Comparison of ENCODE assay signal across 7 cellular contexts in the genomic region with DNA sequence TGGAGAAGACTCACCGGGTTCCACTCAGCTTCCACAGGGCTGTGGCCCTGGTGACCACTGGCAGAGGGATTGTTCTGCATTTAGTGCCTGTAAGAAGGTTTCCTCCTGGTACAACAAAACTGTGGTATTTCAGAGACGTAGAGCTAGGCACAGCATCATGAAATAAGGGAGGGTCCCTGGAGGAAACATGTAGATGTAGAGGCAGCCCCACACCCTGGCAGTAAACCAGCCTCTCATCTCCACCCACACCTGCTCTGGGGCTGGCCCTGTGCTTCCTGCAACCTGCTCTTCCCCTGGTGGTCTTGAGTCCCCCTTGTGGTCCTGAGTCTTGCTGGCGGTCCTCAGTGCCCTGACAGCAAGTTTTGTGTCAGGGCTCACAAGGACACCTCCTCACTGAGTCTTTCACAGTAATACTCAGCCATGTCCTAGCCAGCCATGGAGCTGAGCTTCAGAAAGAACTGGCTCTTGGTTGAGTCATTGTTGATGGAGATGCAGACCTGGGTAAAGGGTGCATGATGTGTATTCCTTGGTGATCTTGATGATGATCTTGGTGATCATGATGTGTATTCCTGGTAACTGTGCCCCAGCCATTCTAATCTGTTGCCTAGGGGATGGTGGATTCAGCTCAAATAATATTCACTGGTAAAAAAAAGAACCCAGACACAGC.
A peak's percentile ranks its signal among the peaks of the same experiment; 100 is the strongest.
DNase-seq lines count a peak whose midpoint lies in the region; ATAC-seq lines count a peak whose summit lies in the region.
"Not testable (repeated sequence)": the region's sequence is repeated elsewhere in the genome, so short reads cannot be mapped to it uniquely, and the experiment has no call there.

No MANE protein-coding gene starts in this region.

- not testable (repeated sequence) for H3K27ac Mint-ChIP-seq in activated CD8-positive, alpha-beta memory T cell treated with anti-CD3 and anti-CD28 coated beads, Interleukin-2, amount 10 ng/mL, durations not matched to agents 7 days and 5 days; activated T-cell treated with anti-CD3 and anti-CD28 coated beads, Interleukin-2, amount 50 U/mL, for 72 hours; stimulated activated naive CD8-positive, alpha-beta T cell treated with anti-CD3 and anti-CD28 coated beads, Interleukin-15, amount 100 ng/mL, for 72 hours
- H3K27ac Mint-ChIP-seq in activated naive CD4-positive, alpha-beta T cell treated with anti-CD3 and anti-CD28 coated beads, Interleukin-2, amount 50 U/mL, for 72 hours = peak overlapping the region in 1 of 2 donors; percentile 79

- H3K27me3 Mint-ChIP-seq in activated CD8-positive, alpha-beta memory T cell treated with anti-CD3 and anti-CD28 coated beads, Interleukin-2, amount 10 ng/mL, durations not matched to agents 7 days and 5 days; activated T-cell treated with anti-CD3 and anti-CD28 coated beads, Interleukin-2, amount 50 U/mL, for 72 hours (ENCODE audit: low read depth); stimulated activated naive CD8-positive, alpha-beta T cell treated with anti-CD3 and anti-CD28 coated beads, Interleukin-15, amount 100 ng/mL, for 72 hours: not testable (repeated sequence)

- not testable (repeated sequence) for ATAC-seq in activated CD8-positive, alpha-beta memory T cell treated with anti-CD3 and anti-CD28 coated beads, Interleukin-2, amount 10 ng/mL, durations not matched to agents 7 days and 5 days
- ATAC-seq in activated T-cell treated with anti-CD3 and anti-CD28 coated beads, Interleukin-2, amount 50 U/mL, for 72 hours (replicated peaks in 1 of 2) = peak; percentile 84
- peak; percentile 81 to 82 for ATAC-seq in activated naive CD4-positive, alpha-beta T cell treated with anti-CD3 and anti-CD28 coated beads, Interleukin-2, amount 50 U/mL, for 72 hours
- ATAC-seq in stimulated activated naive CD8-positive, alpha-beta T cell treated with anti-CD3 and anti-CD28 coated beads, Interleukin-15, amount 100 ng/mL, for 72 hours = peak; percentile 65

- DNase-seq in RPMI8226 = peak; percentile 1
- DNase-seq in activated CD4-positive, alpha-beta T cell treated with anti-CD3 and anti-CD28 coated beads for 48 hours = peak; percentile 42
- DNase-seq in activated CD8-positive, alpha-beta memory T cell treated with anti-CD3 and anti-CD28 coated beads, Interleukin-2, amount 10 ng/mL, durations not matched to agents 7 days and 5 days = peak; percentile 3
- peak; percentile 18 to 37 for DNase-seq in activated T-cell treated with anti-CD3 and anti-CD28 coated beads, Interleukin-2, amount 50 U/mL, for 72 hours
- DNase-seq in activated naive CD4-positive, alpha-beta T cell treated with anti-CD3 and anti-CD28 coated beads, Interleukin-2, amount 50 U/mL, for 72 hours (ENCODE audit: low spot score in 2 of 2) = peak in 1 of 2 donors; percentile 29
- DNase-seq in stimulated activated CD4-positive, alpha-beta T cell treated with anti-CD3 and anti-CD28 coated beads, Interleukin-2, amount 100 ng/mL, for 24 hours = peak; percentile 7 to 17
- not testable (repeated sequence) for DNase-seq in stimulated activated naive CD8-positive, alpha-beta T cell treated with anti-CD3 and anti-CD28 coated beads, Interleukin-15, amount 100 ng/mL, for 72 hours

- not testable (repeated sequence) for H3K4me1 Mint-ChIP-seq in activated CD8-positive, alpha-beta memory T cell treated with anti-CD3 and anti-CD28 coated beads, Interleukin-2, amount 10 ng/mL, durations not matched to agents 7 days and 5 days; activated T-cell treated with anti-CD3 and anti-CD28 coated beads, Interleukin-2, amount 50 U/mL, for 72 hours (ENCODE audit: low read depth); stimulated activated naive CD8-positive, alpha-beta T cell treated with anti-CD3 and anti-CD28 coated beads, Interleukin-15, amount 100 ng/mL, for 72 hours

- not testable (repeated sequence) for H3K4me3 Mint-ChIP-seq in activated CD8-positive, alpha-beta memory T cell treated with anti-CD3 and anti-CD28 coated beads, Interleukin-2, amount 10 ng/mL, durations not matched to agents 7 days and 5 days; stimulated activated naive CD8-positive, alpha-beta T cell treated with anti-CD3 and anti-CD28 coated beads, Interleukin-15, amount 100 ng/mL, for 72 hours
- peak overlapping the region in 1 of 2 donors; percentile 45 for H3K4me3 Mint-ChIP-seq in activated T-cell treated with anti-CD3 and anti-CD28 coated beads, Interleukin-2, amount 50 U/mL, for 72 hours

- H3K9me3 Mint-ChIP-seq in activated CD8-positive, alpha-beta memory T cell treated with anti-CD3 and anti-CD28 coated beads, Interleukin-2, amount 10 ng/mL, durations not matched to agents 7 days and 5 days (ENCODE audit: low read depth); activated T-cell treated with anti-CD3 and anti-CD28 coated beads, Interleukin-2, amount 50 U/mL, for 72 hours; activated naive CD4-positive, alpha-beta T cell treated with anti-CD3 and anti-CD28 coated beads, Interleukin-2, amount 50 U/mL, for 72 hours; stimulated activated naive CD8-positive, alpha-beta T cell treated with anti-CD3 and anti-CD28 coated beads, Interleukin-15, amount 100 ng/mL, for 72 hours: not testable (repeated sequence)

- H3K36me3 Mint-ChIP-seq in activated CD8-positive, alpha-beta memory T cell treated with anti-CD3 and anti-CD28 coated beads, Interleukin-2, amount 10 ng/mL, durations not matched to agents 7 days and 5 days; activated T-cell treated with anti-CD3 and anti-CD28 coated beads, Interleukin-2, amount 50 U/mL, for 72 hours (ENCODE audit: insufficient read depth in 2 of 2); activated naive CD4-positive, alpha-beta T cell treated with anti-CD3 and anti-CD28 coated beads, Interleukin-2, amount 50 U/mL, for 72 hours: not testable (repeated sequence)

- CTCF ChIA-PET in activated CD8-positive, alpha-beta memory T cell treated with anti-CD3 and anti-CD28 coated beads, Interleukin-2, amount 10 ng/mL, durations not matched to agents 7 days and 5 days (lab: Charles Lee) = not testable (repeated sequence)
